ENCODE assay signal across 8 cellular contexts in genomic region chr3:131361066-131361463, GRCh38. TPM values are rescaled to one million over a fixed set of nuclear protein-coding genes. Genes with fewer than 3 reads are reported as not detected.
DNase-seq lines count a peak whose midpoint lies in the region; ATAC-seq and TF ChIP-seq lines count a peak whose summit lies in the region.
"Not testable (repeated sequence)": the region's sequence is repeated elsewhere in the genome, so short reads cannot be mapped to it uniquely, and the experiment has no call there.

No MANE protein-coding gene starts in this region.

- not testable (repeated sequence) for TF ChIP-seq CTCF in PC-3 (conservative IDR thresholded peaks at IDR 0.05; ENCODE audit: low read depth, low read length); coronary artery (IDR thresholded peaks at IDR 0.05); sigmoid colon (IDR thresholded peaks at IDR 0.05); upper lobe of right lung (IDR thresholded peaks at IDR 0.05)

- WGBS in right cardiac atrium, result 78% methylated on average over 7 of the region's 7 CpGs
- 72 to 78% methylated on average over 7 of the region's 7 CpGs for WGBS in sigmoid colon, 2 donors

- CTCF ChIA-PET in PC-3 (lab: Charles Lee), result not testable (repeated sequence)

- not testable (repeated sequence) for TF ChIP-seq POLR2A in sigmoid colon (IDR thresholded peaks at IDR 0.05)

- BruUV-seq in PC-3 (replicated peaks; lab: Mats Ljungman, UMichigan), result TSS peak; percentile 47

- TF ChIP-seq EP300 in sigmoid colon (IDR thresholded peaks at IDR 0.05), result not testable (repeated sequence)

- H3K9me3 ChIP-seq in PC-3 (ENCODE audit: low read length); right cardiac atrium (ENCODE audit: control insufficient read depth, low read length); mucosa of rectum (ENCODE audit: control insufficient read depth in 2 of 2, low read length in 2 of 2); sigmoid colon; upper lobe of right lung: not testable (repeated sequence)

- not testable (repeated sequence) for H4K20me1 ChIP-seq in PC-3 (ENCODE audit: low read length)

- POLR2A ChIA-PET in PC-3 (lab: Charles Lee; ENCODE audit: unreplicated experiment), result interaction anchor here (0.5 kb wide), 1 partner anchor 332 kb away, joined by 3 read pairs; no protein-coding TSS in a partner anchor

- H2AFZ ChIP-seq in PC-3 (ENCODE audit: low read length), result not testable (repeated sequence)

- ATAC-seq in GM21825 (IDR thresholded peaks at IDR 0.05; ENCODE audit: unreplicated experiment) (peak; percentile 5), right cardiac atrium (peak; percentile 2 to 22), upper lobe of right lung (peak; percentile 36)
- ATAC-seq in PC-3, result not testable (repeated sequence)

- H3K36me3 ChIP-seq in PC-3 (ENCODE audit: low read depth, low read length); mucosa of rectum (ENCODE audit: control insufficient read depth in 2 of 2, insufficient read depth in 2 of 2, low read length in 2 of 2); sigmoid colon; upper lobe of right lung: not testable (repeated sequence)

- H3K4me3 ChIP-seq in PC-3 (ENCODE audit: low read length) (peak overlapping the region; percentile 69; the same call in 1 of the 2 replicates), coronary artery (peak overlapping the region; percentile 78), right cardiac atrium (ENCODE audit: low read length) (peak overlapping the region; percentile 41), mucosa of rectum (ENCODE audit: low read length in 2 of 2) (peak overlapping the region; percentile 42 to 81), sigmoid colon (peak overlapping the region in 3 of 4 donors; percentile 45 to 62 (median 61)), upper lobe of right lung (peak overlapping the region; percentile 61)

- H3K27me3 ChIP-seq in PC-3 (ENCODE audit: low read length); right cardiac atrium (ENCODE audit: control insufficient read depth, insufficient read depth); mucosa of rectum (ENCODE audit: control insufficient read depth in 2 of 2, insufficient read depth in 2 of 2, low read length in 2 of 2); sigmoid colon; upper lobe of right lung: not testable (repeated sequence)

- intact Hi-C loops in PC-3 (cut with micrococcal nuclease), result loop anchor here (1.0 kb wide), 1 partner anchor 8 kb away; no protein-coding TSS in a partner anchor
- intact Hi-C loops in right cardiac atrium (cut with DNase I); sigmoid colon (cut with DNase I); upper lobe of right lung (cut with DNase I): not testable (repeated sequence)

- H3K9ac ChIP-seq in PC-3 (ENCODE audit: low read length), result not testable (repeated sequence)
- peak overlapping the region in 1 of 2 donors; percentile 83 for H3K9ac ChIP-seq in mucosa of rectum (ENCODE audit: low read depth in 1 of 2, low read length in 2 of 2)

- H3K27ac ChIP-seq in PC-3 (ENCODE audit: low read length), result not testable (repeated sequence)
- peak overlapping the region in 1 of 2 donors; percentile 77 for H3K27ac ChIP-seq in coronary artery
- peak overlapping the region; percentile 53 for H3K27ac ChIP-seq in right cardiac atrium (ENCODE audit: low read length)
- H3K27ac ChIP-seq in mucosa of rectum (ENCODE audit: low read depth in 2 of 2, low read length in 2 of 2), result peak overlapping the region; percentile 86 to 93
- H3K27ac ChIP-seq in sigmoid colon, result peak overlapping the region in 3 of 4 donors; percentile 53 to 76 (median 62)
- peak overlapping the region; percentile 91 for H3K27ac ChIP-seq in upper lobe of right lung

- H3K4me2 ChIP-seq in PC-3 (ENCODE audit: low read length), result peak overlapping the region; percentile 83

- H3K79me2 ChIP-seq in PC-3 (ENCODE audit: low read length), result peaks cover 13% of the 10 kb centered on the region

- not testable (repeated sequence) for H3F3A ChIP-seq in PC-3 (ENCODE audit: low read length, unreplicated experiment)

- H3K4me1 ChIP-seq in PC-3 (ENCODE audit: insufficient read depth, low read length), result peaks cover 13% of the 10 kb centered on the region
- H3K4me1 ChIP-seq in right cardiac atrium (ENCODE audit: control insufficient read depth, insufficient read depth, low read length), result not testable (repeated sequence)
- H3K4me1 ChIP-seq in mucosa of rectum (ENCODE audit: control insufficient read depth in 2 of 2, insufficient read depth in 2 of 2, low read length in 2 of 2), result peaks cover 9 to 11% of the 10 kb centered on the region in 2 donors
- peaks cover 0 to 12% (median 4%) of the 10 kb centered on the region in 4 donors for H3K4me1 ChIP-seq in sigmoid colon
- H3K4me1 ChIP-seq in upper lobe of right lung, result peaks cover 11% of the 10 kb centered on the region

- DNase-seq in PC-3; coronary artery (ENCODE audit: low spot score); sigmoid colon: not testable (repeated sequence)
- peak; percentile 22 for DNase-seq in activated T-cell treated with anti-CD3 and anti-CD28 coated beads for 48 hours (ENCODE audit: low read depth)
- DNase-seq in right cardiac atrium, result peak in 1 of 3 donors; percentile 51
- DNase-seq in upper lobe of right lung, result peak; percentile 72

- not testable (repeated sequence) for H3K9me2 ChIP-seq in PC-3 (replicated peaks; ENCODE audit: low read length)

RNA-seq across cellular contexts. Expression of gene NUDT16, which starts 20.5 kb away (rescaled TPM):
- 7.9 and 8.6 TPM in 2 replicates for total RNA-seq in PC-3 (2014; rRNA removed)
- total RNA-seq in right cardiac atrium, result 10 to 100 TPM; 22.5 to 35.4 (median 26.2) TPM
- polyA plus RNA-seq in right cardiac atrium, result 23.6 TPM
- total RNA-seq in sigmoid colon, result 10 to 100 TPM; 17.6 to 26.0 (median 21.8) TPM
- 10 to 100 TPM; 28.2 to 36.2 (median 36.1) TPM for polyA plus RNA-seq in sigmoid colon
- 47.2 TPM for total RNA-seq in upper lobe of right lung
